ENCODE assay signal across 29 cellular contexts in genomic region chr19:2754659-2755447, GRCh38. TPM values are rescaled to one million over a fixed set of nuclear protein-coding genes. Genes with fewer than 3 reads are reported as not detected.
"Had no signal": no experiment of that assay in that cellular context is flagged by ENCODE, and none has a peak within 500 bp of the region (broad histone marks: within the 10 kb centered on the region; RNA-seq: fewer than 3 reads in every experiment).

No MANE protein-coding gene starts in this region.

- H3K27ac ChIP-seq: epithelial cell of prostate, esophagus squamous epithelium, parathyroid adenoma, psoas muscle, suprapubic skin, tibial artery, upper lobe of right lung had no signal

- H2AFZ ChIP-seq: parathyroid adenoma had no signal

- H3K9me3 ChIP-seq: esophagus squamous epithelium, psoas muscle, suprapubic skin, tibial artery, upper lobe of right lung had no signal

- H3K9ac ChIP-seq: parathyroid adenoma had no signal

- FAIRE-seq: bronchial epithelial cell, colon, frontal cortex had no signal

- DNase-seq: activated CD4-positive, alpha-beta memory T cell treated with anti-CD3 and anti-CD28 coated beads, Interleukin-2, amount 10 ng/mL, durations not matched to agents 7 days and 5 days; activated CD4-positive, alpha-beta T cell treated with anti-CD3 and anti-CD28 coated beads, Interleukin-2, amount 10 ng/mL, durations not matched to agents 7 days and 5 days; activated CD4-positive, CD25-positive, alpha-beta regulatory T cell treated with anti-CD3 and anti-CD28 coated beads, Interleukin-2, amount 50 U/mL, for 72 hours; activated CD8-positive, alpha-beta memory T cell treated with anti-CD3 and anti-CD28 coated beads, Interleukin-2, amount 50 U/mL, for 48 hours; activated gamma-delta T cell treated with Interleukin-2 at 50 U/mL for 16 hours; activated naive CD4-positive, alpha-beta T cell treated with anti-CD3 and anti-CD28 coated beads, Interleukin-2, amount 50 U/mL, for 16 hours; activated T-cell treated with anti-CD3 and anti-CD28 coated beads, Interleukin-2, amount 50 U/mL, for 24 hours; amniotic stem cell; dermis blood vessel endothelial cell; effector CD4-positive, alpha-beta T cell; esophagus squamous epithelium; islet precursor cell; midbrain; naive thymus-derived CD4-positive, alpha-beta T cell; nucleus accumbens; stimulated activated CD4-positive, alpha-beta T cell treated with anti-CD3 and anti-CD28 coated beads, Interleukin-2, amount 100 ng/mL, for 24 hours; stimulated activated naive CD4-positive, alpha-beta T cell; T-helper 2 cell; tibial artery; upper lobe of right lung had no signal

- H3K4me3 ChIP-seq: esophagus squamous epithelium, psoas muscle, smooth muscle cell, suprapubic skin, tibial artery, upper lobe of right lung had no signal

- H3K79me2 ChIP-seq: parathyroid adenoma had no signal

- H3K27me3 ChIP-seq: esophagus squamous epithelium, suprapubic skin, tibial artery, upper lobe of right lung had no signal

- ATAC-seq: activated T-helper 17 cell treated with anti-CD3 and anti-CD28 coated beads, Interleukin-2, amount 50 U/mL, for 72 hours; naive thymus-derived CD4-positive, alpha-beta T cell; upper lobe of right lung had no signal

- H3K4me1 ChIP-seq: esophagus squamous epithelium, parathyroid adenoma, psoas muscle, suprapubic skin, tibial artery, upper lobe of right lung had no signal

- H3K4me2 ChIP-seq: smooth muscle cell had no signal

RNA-seq across cellular contexts. Expression of gene DIRAS1, which starts 33.7 kb away (rescaled TPM):
- total RNA-seq: activated CD4-positive, alpha-beta memory T cell treated with anti-CD3 and anti-CD28 coated beads, Interleukin-2, amount 10 ng/mL, durations not matched to agents 7 days and 5 days; activated CD4-positive, alpha-beta T cell treated with anti-CD3 and anti-CD28 coated beads, Interleukin-2, amount 10 ng/mL, durations not matched to agents 7 days and 5 days had no signal
- polyA plus RNA-seq: naive thymus-derived CD4-positive, alpha-beta T cell had no signal
